Comparison of ENCODE assay signal across 13 cellular contexts in genomic region chr14:22482085-22482694, GRCh38.
DNase-seq lines count a peak whose midpoint lies in the region; ATAC-seq and TF ChIP-seq lines count a peak whose summit lies in the region.
"Had no signal": no experiment of that assay in that cellular context is flagged by ENCODE, and none has a peak within 500 bp of the region (broad histone marks: within the 10 kb centered on the region; RNA-seq: fewer than 3 reads in every experiment).

No MANE protein-coding gene starts in this region.

- H3K36me3 Mint-ChIP-seq in T-helper 1 cell treated with Interleukin-12 subunit alpha and Interleukin-12 subunit beta and Interleukin-4 antibody, amounts not matched to agents 30 μg/mL and 1 μg/mL, for 36 hours (ENCODE audit: low read depth) = peaks cover 26% of the 10 kb centered on the region
- H3K36me3 Mint-ChIP-seq in IgD-negative memory B cell (no peaks in the 10 kb centered on the region), chondrocyte (ENCODE audit: low read depth) (no peaks in the 10 kb centered on the region)

- no peaks in the 10 kb centered on the region for H3K27me3 Mint-ChIP-seq in T-helper 1 cell treated with Interleukin-12 subunit alpha and Interleukin-12 subunit beta and Interleukin-4 antibody, amounts not matched to agents 30 μg/mL and 1 μg/mL, for 36 hours (ENCODE audit: low read depth)
- H3K27me3 Mint-ChIP-seq in IgD-negative memory B cell (peaks cover 28% of the 10 kb centered on the region), chondrocyte (ENCODE audit: low read depth) (no peaks in the 10 kb centered on the region)

- H3K4me1 Mint-ChIP-seq in T-helper 1 cell treated with Interleukin-12 subunit alpha and Interleukin-12 subunit beta and Interleukin-4 antibody, amounts not matched to agents 30 μg/mL and 1 μg/mL, for 36 hours (ENCODE audit: low read depth) = peaks cover 7% of the 10 kb centered on the region
- H3K4me1 Mint-ChIP-seq in IgD-negative memory B cell = peaks cover 53 to 78% (median 67%) of the 10 kb centered on the region in 3 donors
- H3K4me1 Mint-ChIP-seq in chondrocyte (ENCODE audit: low read depth) = peaks cover 92% of the 10 kb centered on the region

- DNase-seq in T-helper 1 cell (no peak), chondrocyte (ENCODE audit: low spot score) (no peak), spleen (no peak), GM10266 (ENCODE audit: extremely low spot score) (no peak)
- no peak for DNase-seq in stimulated activated CD4-positive, alpha-beta T cell treated with anti-CD3 and anti-CD28 coated beads, Interleukin-12 subunit alpha, Interleukin-12 subunit beta, amount 100 ng/mL, for 4 hours
- DNase-seq: amniotic stem cell; kidney; NCI-H345; stimulated activated CD4-positive, alpha-beta T cell treated with anti-CD3 and anti-CD28 coated beads, Interleukin-2, amount 100 ng/mL, for 24 hours had no signal

- H3K4me3 Mint-ChIP-seq in T-helper 1 cell treated with Interleukin-12 subunit alpha and Interleukin-12 subunit beta and Interleukin-4 antibody, amounts not matched to agents 30 μg/mL and 1 μg/mL, for 36 hours = peak overlapping the region; percentile 82
- H3K4me3 Mint-ChIP-seq in IgD-negative memory B cell (peak overlapping the region; percentile 10 to 82 (median 56)), chondrocyte (ENCODE audit: unreplicated experiment) (no peak overlapping the region)

- TF ChIP-seq POLR2A in spleen (IDR thresholded peaks at IDR 0.05) = no peak

- no peak for ATAC-seq in GM21786 (IDR thresholded peaks at IDR 0.05; ENCODE audit: unreplicated experiment)
- ATAC-seq: activated CD4-positive, CD25-positive, alpha-beta regulatory T cell treated with anti-CD3 and anti-CD28 coated beads, Interleukin-2, amount 50 U/mL, for 24 hours had no signal

- peak overlapping the region in 7 of 8 donors; percentile 19 to 90 (median 58) for H3K27ac ChIP-seq in spleen

- H3K27ac Mint-ChIP-seq in T-helper 1 cell treated with Interleukin-12 subunit alpha and Interleukin-12 subunit beta and Interleukin-4 antibody, amounts not matched to agents 30 μg/mL and 1 μg/mL, for 36 hours = peak overlapping the region; percentile 86
- peak overlapping the region; percentile 78 to 88 (median 88) for H3K27ac Mint-ChIP-seq in IgD-negative memory B cell
- H3K27ac Mint-ChIP-seq in chondrocyte (ENCODE audit: unreplicated experiment) = peak overlapping the region; percentile 55

- no peak overlapping the region for H3K4me3 ChIP-seq in spleen

- intact Hi-C loops in spleen (cut with DNase I; ENCODE audit: low total_unique reads) = no loop called here

- no peaks in the 10 kb centered on the region for H3K27me3 ChIP-seq in spleen (replicated peaks in 1 of 7)

- H3K36me3 ChIP-seq in spleen = no peaks in the 10 kb centered on the region

- no peaks in the 10 kb centered on the region for H3K9me3 ChIP-seq in spleen

- WGBS in spleen, 5 donors = 61 to 72% (median 66%) methylated on average over 8 of the region's 8 CpGs

- H3K4me1 ChIP-seq in spleen = peaks cover 4 to 93% (median 23%) of the 10 kb centered on the region in 6 donors

- no peaks in the 10 kb centered on the region for H3K9me3 Mint-ChIP-seq in T-helper 1 cell treated with Interleukin-12 subunit alpha and Interleukin-12 subunit beta and Interleukin-4 antibody, amounts not matched to agents 30 μg/mL and 1 μg/mL, for 36 hours
- no peaks in the 10 kb centered on the region for H3K9me3 Mint-ChIP-seq in IgD-negative memory B cell
- no peaks in the 10 kb centered on the region for H3K9me3 Mint-ChIP-seq in chondrocyte (ENCODE audit: low read depth)

- TF ChIP-seq CTCF in chondrocyte (IDR thresholded peaks at IDR 0.05) (no peak), spleen (IDR thresholded peaks at IDR 0.05 in 8 of 11, conservative IDR thresholded peaks at IDR 0.05 in 3 of 11) (no peak), GM10266 (IDR thresholded peaks at IDR 0.05; ENCODE audit: control insufficient read depth, insufficient read depth, low read depth, missing control alignments) (no peak)
